20 cellular contexts compared by ENCODE assay signal in the genomic region with DNA sequence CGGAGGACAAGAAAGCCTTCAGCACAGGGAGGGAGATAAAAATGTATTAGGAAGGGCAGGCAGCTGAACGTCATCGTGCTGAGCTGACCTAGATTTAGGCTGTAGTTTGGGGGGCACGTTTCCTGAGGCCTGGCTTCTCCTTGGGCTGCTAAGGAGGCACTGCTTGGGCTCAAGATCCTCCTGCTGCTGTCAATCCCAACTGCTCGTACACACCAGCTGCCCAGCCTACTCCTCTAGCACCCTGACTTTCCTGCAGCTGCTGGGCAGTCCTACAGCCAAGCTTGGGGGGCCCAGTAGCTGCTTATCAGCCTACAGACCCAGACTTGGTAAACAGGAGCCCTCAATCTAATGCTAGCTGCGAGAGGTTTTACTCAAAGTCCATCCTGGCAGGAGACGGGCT. TPM values are rescaled to one million over a fixed set of nuclear protein-coding genes. Genes with fewer than 3 reads are reported as not detected.
DNase-seq lines count a peak whose midpoint lies in the region; ATAC-seq, FAIRE-seq and TF ChIP-seq lines count a peak whose summit lies in the region.
"Had no signal": no experiment of that assay in that cellular context is flagged by ENCODE, and none has a peak within 500 bp of the region (broad histone marks: within the 10 kb centered on the region; RNA-seq: fewer than 3 reads in every experiment).

No MANE protein-coding gene starts in this region.

- no peak overlapping the region for H3K4me3 Mint-ChIP-seq in activated CD4-positive, alpha-beta T cell treated with anti-CD3 and anti-CD28 coated beads, Interleukin-2, amount 10 ng/mL, durations not matched to agents 24 days and 14 days
- H3K4me3 Mint-ChIP-seq in effector memory CD8-positive, alpha-beta T cell: no peak overlapping the region
- H3K4me3 Mint-ChIP-seq in activated T-cell treated with anti-CD3 and anti-CD28 coated beads, Interleukin-2, amount 50 U/mL, for 72 hours: no peak overlapping the region
- H3K4me3 Mint-ChIP-seq: CD8-positive, alpha-beta memory T cell had no signal

- intact Hi-C loops in activated CD4-positive, alpha-beta T cell treated with anti-CD3 and anti-CD28 coated beads, Interleukin-2, amount 10 ng/mL, durations not matched to agents 24 days and 14 days (cut with micrococcal nuclease): no loop called here
- intact Hi-C loops in kidney (cut with DNase I): no loop called here

- peaks cover 8% of the 10 kb centered on the region for H3K36me3 ChIP-seq in Karpas-422 (ENCODE audit: insufficient read depth, low read length)
- H3K36me3 ChIP-seq in osteoblast (ENCODE audit: insufficient read depth, low read length): peaks cover 5% of the 10 kb centered on the region
- H3K36me3 ChIP-seq in kidney (ENCODE audit: control insufficient read depth in 1 of 2, insufficient read depth in 2 of 2, low read length in 2 of 2): no peaks in the 10 kb centered on the region
- H3K36me3 ChIP-seq: BE2C had no signal

- H3K27ac Mint-ChIP-seq in activated CD4-positive, alpha-beta T cell treated with anti-CD3 and anti-CD28 coated beads, Interleukin-2, amount 10 ng/mL, durations not matched to agents 24 days and 14 days: no peak overlapping the region
- H3K27ac Mint-ChIP-seq in effector memory CD8-positive, alpha-beta T cell: peak overlapping the region; percentile 80 to 85
- H3K27ac Mint-ChIP-seq in activated T-cell treated with anti-CD3 and anti-CD28 coated beads, Interleukin-2, amount 50 U/mL, for 72 hours: no peak overlapping the region

- peak overlapping the region; percentile 70 for H3K27ac ChIP-seq in Karpas-422 (ENCODE audit: low read length)
- no peak overlapping the region for H3K27ac ChIP-seq in osteoblast (ENCODE audit: low read depth, low read length)
- H3K27ac ChIP-seq in kidney (ENCODE audit: low read depth in 2 of 2, low read length in 2 of 2): no peak overlapping the region
- H3K27ac ChIP-seq: RWPE1 had no signal

- H3K27me3 ChIP-seq in Karpas-422 (ENCODE audit: low read length) (no peaks in the 10 kb centered on the region), osteoblast (ENCODE audit: insufficient read depth, low read length) (no peaks in the 10 kb centered on the region)
- H3K27me3 ChIP-seq: BE2C had no signal

- H3K9me3 ChIP-seq in Karpas-422 (ENCODE audit: low read length): no peaks in the 10 kb centered on the region
- H3K9me3 ChIP-seq in osteoblast (ENCODE audit: low read depth, low read length): no peaks in the 10 kb centered on the region
- no peaks in the 10 kb centered on the region for H3K9me3 ChIP-seq in kidney (ENCODE audit: control insufficient read depth in 1 of 2, low read length in 2 of 2)
- H3K9me3 ChIP-seq: BE2C had no signal

- no peaks in the 10 kb centered on the region for H3K9me3 Mint-ChIP-seq in activated CD4-positive, alpha-beta T cell treated with anti-CD3 and anti-CD28 coated beads, Interleukin-2, amount 10 ng/mL, durations not matched to agents 24 days and 14 days
- H3K9me3 Mint-ChIP-seq in effector memory CD8-positive, alpha-beta T cell: no peaks in the 10 kb centered on the region
- H3K9me3 Mint-ChIP-seq in activated T-cell treated with anti-CD3 and anti-CD28 coated beads, Interleukin-2, amount 50 U/mL, for 72 hours: no peaks in the 10 kb centered on the region
- H3K9me3 Mint-ChIP-seq: CD8-positive, alpha-beta memory T cell had no signal

- H3K9ac ChIP-seq in Karpas-422 (ENCODE audit: low read length) (peak overlapping the region; percentile 26; the same call in 1 of the 2 replicates), kidney (ENCODE audit: low read length in 2 of 2) (no peak overlapping the region)

- H3K36me3 Mint-ChIP-seq in activated CD4-positive, alpha-beta T cell treated with anti-CD3 and anti-CD28 coated beads, Interleukin-2, amount 10 ng/mL, durations not matched to agents 24 days and 14 days (ENCODE audit: low read depth): peaks cover 17% of the 10 kb centered on the region
- H3K36me3 Mint-ChIP-seq in effector memory CD8-positive, alpha-beta T cell (ENCODE audit: insufficient read depth): peaks cover 16% of the 10 kb centered on the region
- H3K36me3 Mint-ChIP-seq in activated T-cell treated with anti-CD3 and anti-CD28 coated beads, Interleukin-2, amount 50 U/mL, for 72 hours (ENCODE audit: insufficient read depth in 2 of 2): peaks cover 3 to 4% of the 10 kb centered on the region in 2 donors

- FAIRE-seq in kidney (lab: Jason Lieb, UNC): no peak
- FAIRE-seq: A204.1, GM12891, GM18507 had no signal

- H3K9me2 ChIP-seq in Karpas-422 (replicated peaks; ENCODE audit: insufficient read depth, low read length): no peaks in the 10 kb centered on the region

- H2AFZ ChIP-seq in Karpas-422 (ENCODE audit: low read length) (no peak overlapping the region), osteoblast (ENCODE audit: low read length) (no peak overlapping the region)

- peak; percentile 46 for DNase-seq in activated CD4-positive, alpha-beta T cell treated with anti-CD3 and anti-CD28 coated beads, Interleukin-2, amount 10 ng/mL, durations not matched to agents 24 days and 14 days
- no peak for DNase-seq in activated CD4-positive, alpha-beta T cell treated with anti-CD3 and anti-CD28 coated beads, Interleukin-2, amount 50 U/mL, for 1 hour
- DNase-seq in Karpas-422: no peak
- no peak for DNase-seq in effector memory CD8-positive, alpha-beta T cell
- peak; percentile 76 for DNase-seq in osteoblast (ENCODE audit: insufficient read length, low spot score, missing footprints)
- no peak for DNase-seq in NCI-H345 (lab: John Stamatoyannopoulos, UW)
- no peak for DNase-seq in activated T-cell treated with anti-CD3 and anti-CD28 coated beads, Interleukin-2, amount 50 U/mL, for 72 hours
- DNase-seq in kidney: no peak
- DNase-seq: BE2C; CD8-positive, alpha-beta memory T cell; KG1; NCI-H1417; NCI-H187; NCI-H2107; NCI-H510A treated with DMSO at 0.1 percent for 48 hours; PC-3 had no signal

- H3K4me1 ChIP-seq in Karpas-422 (ENCODE audit: low read length) (peaks cover 61% of the 10 kb centered on the region), osteoblast (ENCODE audit: insufficient read depth, low read length) (peaks cover 4% of the 10 kb centered on the region), kidney (ENCODE audit: control insufficient read depth in 1 of 2, insufficient read depth in 1 of 2, low read depth in 1 of 2, low read length in 2 of 2) (peaks cover under 1 to 7% of the 10 kb centered on the region in 2 donors)
- H3K4me1 ChIP-seq: BE2C had no signal

- TF ChIP-seq CTCF in osteoblast (IDR thresholded peaks at IDR 0.05; ENCODE audit: extremely low read depth, low read depth, low read length) (no peak), kidney (IDR thresholded peaks at IDR 0.05; ENCODE audit: borderline replicate concordance, extremely low read depth, insufficient read depth) (no peak)

- no peak for ATAC-seq in effector memory CD8-positive, alpha-beta T cell (replicated peaks)
- ATAC-seq in activated T-cell treated with anti-CD3 and anti-CD28 coated beads, Interleukin-2, amount 50 U/mL, for 72 hours (replicated peaks in 1 of 2): no peak
- ATAC-seq: PC-3 had no signal

- H3K4me3 ChIP-seq in Karpas-422 (ENCODE audit: low read length): no peak overlapping the region
- no peak overlapping the region for H3K4me3 ChIP-seq in osteoblast (ENCODE audit: insufficient read depth, low read length)
- no peak overlapping the region for H3K4me3 ChIP-seq in kidney (ENCODE audit: low read length in 2 of 2)

- peak overlapping the region; percentile 33 for H3K4me2 ChIP-seq in Karpas-422 (ENCODE audit: low read depth, low read length, poor library complexity, severe bottlenecking)
- H3K4me2 ChIP-seq in osteoblast (ENCODE audit: insufficient read depth, low read length): no peak overlapping the region

- no peaks in the 10 kb centered on the region for H3K27me3 Mint-ChIP-seq in activated CD4-positive, alpha-beta T cell treated with anti-CD3 and anti-CD28 coated beads, Interleukin-2, amount 10 ng/mL, durations not matched to agents 24 days and 14 days
- H3K27me3 Mint-ChIP-seq in effector memory CD8-positive, alpha-beta T cell: no peaks in the 10 kb centered on the region
- no peaks in the 10 kb centered on the region for H3K27me3 Mint-ChIP-seq in activated T-cell treated with anti-CD3 and anti-CD28 coated beads, Interleukin-2, amount 50 U/mL, for 72 hours (ENCODE audit: low read depth)
- H3K27me3 Mint-ChIP-seq: CD8-positive, alpha-beta memory T cell had no signal

- no peaks in the 10 kb centered on the region for H4K20me1 ChIP-seq in Karpas-422 (ENCODE audit: insufficient read depth, low read depth, low read length)
- peaks cover 13% of the 10 kb centered on the region for H4K20me1 ChIP-seq in osteoblast (ENCODE audit: insufficient read depth, low read length)

- peaks cover 8% of the 10 kb centered on the region for H3K4me1 Mint-ChIP-seq in activated CD4-positive, alpha-beta T cell treated with anti-CD3 and anti-CD28 coated beads, Interleukin-2, amount 10 ng/mL, durations not matched to agents 24 days and 14 days
- H3K4me1 Mint-ChIP-seq in effector memory CD8-positive, alpha-beta T cell (ENCODE audit: low read depth in 2 of 2): peaks cover 30 to 41% of the 10 kb centered on the region in 2 donors
- peaks cover 15% of the 10 kb centered on the region for H3K4me1 Mint-ChIP-seq in activated T-cell treated with anti-CD3 and anti-CD28 coated beads, Interleukin-2, amount 50 U/mL, for 72 hours (ENCODE audit: low read depth)

- H3K79me2 ChIP-seq in Karpas-422 (ENCODE audit: low read length) (peaks cover 4% of the 10 kb centered on the region), osteoblast (ENCODE audit: insufficient read depth, low read length) (peaks cover 16% of the 10 kb centered on the region)

RNA-seq across cellular contexts. Expression of a gene that starts 6.2 kb away (rescaled TPM):
- 20.1 and 22.1 TPM in 2 replicates for total RNA-seq in activated CD4-positive, alpha-beta T cell treated with anti-CD3 and anti-CD28 coated beads, Interleukin-2, amount 10 ng/mL, durations not matched to agents 24 days and 14 days
- 27.5 and 66.5 TPM in 2 replicates for total RNA-seq in Karpas-422 (2014; rRNA removed; shearing (Covaris generic); ENCODE audit: low replicate concordance)
- total RNA-seq in osteoblast (22.1 and 23.0 TPM in 2 replicates), kidney (44.2 TPM)
- 10 to 100 TPM; 27.1 to 29.8 TPM for total RNA-seq in activated T-cell treated with anti-CD3 and anti-CD28 coated beads, Interleukin-2, amount 50 U/mL, for 72 hours
- 48.3 TPM for polyA plus RNA-seq in kidney (ENCODE audit: insufficient read depth, low read depth, low replicate concordance)

RNA-seq across cellular contexts. Expression of a gene that starts 49.5 kb away (rescaled TPM):
- 0.54 and 0.75 TPM in 2 replicates for total RNA-seq in activated CD4-positive, alpha-beta T cell treated with anti-CD3 and anti-CD28 coated beads, Interleukin-2, amount 10 ng/mL, durations not matched to agents 24 days and 14 days
- 4.1 and 9.5 TPM in 2 replicates for total RNA-seq in Karpas-422 (2014; rRNA removed; shearing (Covaris generic); ENCODE audit: low replicate concordance)
- total RNA-seq in osteoblast: under 0.01 TPM in 1 of 2 replicates, not detected in the other
- total RNA-seq in activated T-cell treated with anti-CD3 and anti-CD28 coated beads, Interleukin-2, amount 50 U/mL, for 72 hours: 1 to 10 TPM; 1.4 to 1.8 TPM
- total RNA-seq in kidney: 1.0 TPM
- polyA plus RNA-seq in kidney (ENCODE audit: insufficient read depth, low read depth, low replicate concordance): 0.71 TPM
- total RNA-seq: PC-3 had no signal
- polyA plus RNA-seq: CD8-positive, alpha-beta memory T cell had no signal

RNA-seq across cellular contexts. Expression of a gene that starts 52.8 kb away (rescaled TPM):
- total RNA-seq in activated CD4-positive, alpha-beta T cell treated with anti-CD3 and anti-CD28 coated beads, Interleukin-2, amount 10 ng/mL, durations not matched to agents 24 days and 14 days: 20.3 and 23.5 TPM in 2 replicates
- 18.9 and 43.5 TPM in 2 replicates for total RNA-seq in Karpas-422 (2014; rRNA removed; shearing (Covaris generic); ENCODE audit: low replicate concordance)
- total RNA-seq in osteoblast (27.9 and 29.8 TPM in 2 replicates), kidney (23.8 TPM)
- total RNA-seq in activated T-cell treated with anti-CD3 and anti-CD28 coated beads, Interleukin-2, amount 50 U/mL, for 72 hours: 10 to 100 TPM; 35.7 to 36.8 TPM
- polyA plus RNA-seq in kidney (ENCODE audit: insufficient read depth, low read depth, low replicate concordance): 8.8 TPM

Comparison
In these comparisons a context has a peak if more than half of its experiments do, and no peak if none do; other contexts are left out.
1. DNase-seq: peak in activated CD4-positive, alpha-beta T cell treated with anti-CD3 and anti-CD28 coated beads, Interleukin-2, amount 10 ng/mL, durations not matched to agents 24 days and 14 days (single experiment) and osteoblast (single experiment); none in activated CD4-positive, alpha-beta T cell treated with anti-CD3 and anti-CD28 coated beads, Interleukin-2, amount 50 U/mL, for 1 hour (single experiment), Karpas-422 (single experiment), effector memory CD8-positive, alpha-beta T cell (0 of 3), NCI-H345 (single experiment), activated T-cell treated with anti-CD3 and anti-CD28 coated beads, Interleukin-2, amount 50 U/mL, for 72 hours (0 of 2) and kidney (single experiment).
2. H3K27ac Mint-ChIP-seq: peak in effector memory CD8-positive, alpha-beta T cell (2 of 2); none in activated CD4-positive, alpha-beta T cell treated with anti-CD3 and anti-CD28 coated beads, Interleukin-2, amount 10 ng/mL, durations not matched to agents 24 days and 14 days (single experiment) and activated T-cell treated with anti-CD3 and anti-CD28 coated beads, Interleukin-2, amount 50 U/mL, for 72 hours (single experiment).